ENCODE assay signal across 11 cellular contexts in the genomic region with DNA sequence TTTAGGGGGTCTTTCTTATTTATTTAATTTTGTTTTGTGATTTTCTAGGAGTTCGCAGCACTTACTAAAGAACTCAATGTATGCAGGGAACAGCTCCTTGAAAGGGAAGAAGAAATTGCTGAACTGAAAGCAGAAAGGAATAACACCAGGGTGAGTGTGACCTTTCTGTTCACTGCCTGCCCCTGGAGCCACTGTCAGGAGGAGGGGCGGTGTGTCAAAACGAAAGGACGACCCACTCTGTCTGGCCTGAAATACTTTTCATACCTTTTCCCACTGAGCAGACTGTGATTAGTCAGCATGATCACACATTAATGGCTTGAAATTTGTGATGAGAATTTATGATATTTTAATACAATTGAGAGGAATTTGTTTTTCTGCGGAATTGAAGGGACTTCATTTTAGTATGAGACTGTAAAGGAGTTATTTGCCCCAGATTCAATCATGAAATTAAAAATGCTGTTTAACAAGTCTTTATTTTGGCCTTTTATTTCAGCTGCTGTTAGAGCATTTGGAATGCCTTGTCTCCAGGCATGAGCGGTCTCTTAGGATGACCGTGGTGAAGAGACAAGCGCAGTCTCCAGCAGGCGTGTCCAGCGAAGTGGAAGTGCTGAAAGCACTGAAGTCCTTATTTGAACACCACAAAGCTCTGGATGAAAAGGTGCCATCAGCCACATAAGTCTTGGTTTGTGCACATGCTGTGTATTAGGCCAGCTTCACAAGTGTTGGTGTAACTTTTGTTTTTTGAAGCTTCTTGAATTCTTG. TPM values are rescaled to one million over a fixed set of nuclear protein-coding genes. Genes with fewer than 3 reads are reported as not detected.
DNase-seq lines count a peak whose midpoint lies in the region; ATAC-seq, FAIRE-seq and TF ChIP-seq lines count a peak whose summit lies in the region.
"Had no signal": no experiment of that assay in that cellular context is flagged by ENCODE, and none has a peak within 500 bp of the region (broad histone marks: within the 10 kb centered on the region; RNA-seq: fewer than 3 reads in every experiment).

No MANE protein-coding gene starts in this region.

- peaks cover 4 to 26% of the 10 kb centered on the region in 2 experiments for H3K36me3 ChIP-seq in GM12878 (ENCODE audit: control insufficient read depth in 2 of 2, insufficient read depth in 2 of 2, low read length in 1 of 2)

- H3K27me3 ChIP-seq in GM12878 (replicated peaks in 1 of 2; ENCODE audit: control insufficient read depth in 2 of 2, insufficient read depth in 2 of 2, low read length in 1 of 2) = no peaks in the 10 kb centered on the region
- H3K27me3 ChIP-seq: right atrium auricular region had no signal

- CTCF ChIA-PET in GM12878 (lab: Yijun Ruan, JAX) = no interaction called here
- CTCF ChIA-PET in activated naive CD4-positive, alpha-beta T cell treated with anti-CD3 and anti-CD28 coated beads, Interleukin-2, amount 10 ng/mL, durations not matched to agents 7 days and 5 days (lab: Charles Lee) = no interaction called here

- TF ChIP-seq EP300 in GM12878 (IDR thresholded peaks at IDR 0.05; ENCODE audit: borderline replicate concordance in 1 of 2, control insufficient read depth in 1 of 2, low read depth in 2 of 2, low read length in 2 of 2) = peak; percentile 37 to 52; a peak in 1 of 4 replicates

- H3K9ac ChIP-seq in GM12878 (ENCODE audit: control insufficient read depth, insufficient read depth, low read length) = no peak overlapping the region

- no peaks in the 10 kb centered on the region for H3K27me3 Mint-ChIP-seq in activated naive CD4-positive, alpha-beta T cell treated with anti-CD3 and anti-CD28 coated beads, Interleukin-2, amount 10 ng/mL, durations not matched to agents 7 days and 5 days

- 46% methylated on average over 10 of the region's 10 CpGs for WGBS in GM12878 (ENCODE audit: insufficient coverage, insufficient replicate concordance, low lambda C conversion rate, missing lambda C conversion rate)

- no peaks in the 10 kb centered on the region for H4K20me1 ChIP-seq in GM12878 (ENCODE audit: control insufficient read depth, insufficient read depth)

- FAIRE-seq in GM12892 (lab: Jason Lieb, UNC) (peak; percentile 77), GM12878 (lab: Jason Lieb, UNC) (peak; percentile 89)

- POLR2A ChIA-PET in GM12878 (lab: Charles Lee) = no interaction called here

- no peaks in the 10 kb centered on the region for H3K4me1 Mint-ChIP-seq in activated naive CD4-positive, alpha-beta T cell treated with anti-CD3 and anti-CD28 coated beads, Interleukin-2, amount 10 ng/mL, durations not matched to agents 7 days and 5 days

- intact Hi-C loops in GM12878 (cut with micrococcal nuclease; ENCODE audit: unreplicated experiment) = loop anchor here (10.0 kb wide), 1 partner anchor 120 kb away; a partner anchor contains a TSS

- TF ChIP-seq POLR2A in GM12892 (IDR thresholded peaks at IDR 0.05; ENCODE audit: low read depth, low read length) = no peak
- no peak for TF ChIP-seq POLR2A in GM12878 (IDR thresholded peaks at IDR 0.05; ENCODE audit: low read depth, low read length)

- ATAC-seq in GM21619 (IDR thresholded peaks at IDR 0.05; ENCODE audit: unreplicated experiment) (peak; percentile 70), GM12878 (peak; percentile 98), GM21423 (IDR thresholded peaks at IDR 0.05; ENCODE audit: unreplicated experiment) (no peak)

- RAD21 ChIA-PET in GM12878 (lab: Charles Lee; ENCODE audit: unreplicated experiment) = no interaction called here

- no peak for TF ChIP-seq RAD21 in GM12878 (IDR thresholded peaks at IDR 0.05; ENCODE audit: insufficient read depth, low read depth, low read length)

- H3K9me3 Mint-ChIP-seq in activated naive CD4-positive, alpha-beta T cell treated with anti-CD3 and anti-CD28 coated beads, Interleukin-2, amount 10 ng/mL, durations not matched to agents 7 days and 5 days = no peaks in the 10 kb centered on the region

- H3K4me1 ChIP-seq in GM12878 (ENCODE audit: control insufficient read depth, insufficient read depth, low read length) = peaks cover 25% of the 10 kb centered on the region
- H3K4me1 ChIP-seq: right atrium auricular region had no signal

- H3K9me3 ChIP-seq in GM12878 (replicated peaks; ENCODE audit: control insufficient read depth, insufficient read depth, low read length) = no peaks in the 10 kb centered on the region; the same call in 2 of the 3 replicates
- H3K9me3 ChIP-seq: right atrium auricular region had no signal

- no peak for TF ChIP-seq CTCF in GM12878 (IDR thresholded peaks at IDR 0.05 in 2 of 3, conservative IDR thresholded peaks at IDR 0.05 in 1 of 3; ENCODE audit: control insufficient read depth in 2 of 3, extremely low read depth in 1 of 3, insufficient read depth in 1 of 3, low read depth in 3 of 3, low read length in 3 of 3)

- H3K27ac Mint-ChIP-seq in activated naive CD4-positive, alpha-beta T cell treated with anti-CD3 and anti-CD28 coated beads, Interleukin-2, amount 10 ng/mL, durations not matched to agents 7 days and 5 days = no peak overlapping the region

- no peak overlapping the region for H3K4me3 Mint-ChIP-seq in activated naive CD4-positive, alpha-beta T cell treated with anti-CD3 and anti-CD28 coated beads, Interleukin-2, amount 10 ng/mL, durations not matched to agents 7 days and 5 days

- no TSS peak for BruUV-seq in GM12878 (replicated peaks; lab: Mats Ljungman, UMichigan)

- no peak overlapping the region for H3K4me3 ChIP-seq in GM12878
- H3K4me3 ChIP-seq: right atrium auricular region had no signal

- H3K4me2 ChIP-seq in GM12878 (ENCODE audit: control insufficient read depth, insufficient read depth) = peak overlapping the region; percentile 72

- H3K36me3 Mint-ChIP-seq in activated naive CD4-positive, alpha-beta T cell treated with anti-CD3 and anti-CD28 coated beads, Interleukin-2, amount 10 ng/mL, durations not matched to agents 7 days and 5 days = peaks cover 19% of the 10 kb centered on the region

- in situ Hi-C loops in GM12878 (cut with MboI) = no loop called here

- peak; percentile 55 for DNase-seq in GM12892 (ENCODE audit: insufficient read length)
- peak; percentile 33 for DNase-seq in GM12878 (ENCODE audit: low read depth, low spot score)
- DNase-seq in pons (ENCODE audit: low spot score) = peak; percentile 29
- no peak for DNase-seq in NCI-H146 (lab: John Stamatoyannopoulos, UW)
- DNase-seq in NCI-H2196 treated with DMSO at 0.1 percent for 48 hours (lab: John Stamatoyannopoulos, UW; ENCODE audit: unreplicated experiment) = no peak
- DNase-seq in activated naive CD4-positive, alpha-beta T cell treated with anti-CD3 and anti-CD28 coated beads, Interleukin-2, amount 10 ng/mL, durations not matched to agents 7 days and 5 days = no peak
- DNase-seq: DND-41, islet precursor cell had no signal

- no peaks in the 10 kb centered on the region; the same call in 1 of the 2 replicates for H3K79me2 ChIP-seq in GM12878 (ENCODE audit: control insufficient read depth, insufficient read depth, low read length)

- H3K27ac ChIP-seq in GM12878 (ENCODE audit: control insufficient read depth, insufficient read depth) = peak overlapping the region; percentile 56
- H3K27ac ChIP-seq: right atrium auricular region had no signal

- H2AFZ ChIP-seq in GM12878 (ENCODE audit: control insufficient read depth, low read depth, low read length) = no peak overlapping the region

- SMC1A ChIA-PET in GM12878 (lab: Charles Lee; ENCODE audit: uncharacterized antibody, unreplicated experiment) = interaction anchor here (1.2 to 1.8 kb wide), 2 partner anchors 12 to 13 kb away, joined by 3 to 4 read pairs; no protein-coding TSS in a partner anchor

TF ChIP-seq in GM12878, 131 proteins besides CTCF, POLR2A, EP300 and RAD21 (continues in another document):
- TF ChIP-seq, protein P1, sequence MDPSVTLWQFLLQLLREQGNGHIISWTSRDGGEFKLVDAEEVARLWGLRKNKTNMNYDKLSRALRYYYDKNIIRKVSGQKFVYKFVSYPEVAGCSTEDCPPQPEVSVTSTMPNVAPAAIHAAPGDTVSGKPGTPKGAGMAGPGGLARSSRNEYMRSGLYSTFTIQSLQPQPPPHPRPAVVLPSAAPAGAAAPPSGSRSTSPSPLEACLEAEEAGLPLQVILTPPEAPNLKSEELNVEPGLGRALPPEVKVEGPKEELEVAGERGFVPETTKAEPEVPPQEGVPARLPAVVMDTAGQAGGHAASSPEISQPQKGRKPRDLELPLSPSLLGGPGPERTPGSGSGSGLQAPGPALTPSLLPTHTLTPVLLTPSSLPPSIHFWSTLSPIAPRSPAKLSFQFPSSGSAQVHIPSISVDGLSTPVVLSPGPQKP (IDR thresholded peaks at IDR 0.05; ENCODE audit: low read depth, low read length) = no peak
- TF ChIP-seq YY1 (IDR thresholded peaks at IDR 0.05; ENCODE audit: low read depth, low read length) (no peak), TCF7 (IDR thresholded peaks at IDR 0.05; ENCODE audit: borderline replicate concordance) (no peak), BMI1 (IDR thresholded peaks at IDR 0.05; ENCODE audit: borderline replicate concordance) (no peak), ZNF622 (IDR thresholded peaks at IDR 0.05) (no peak)

RNA-seq across cellular contexts. Expression of a gene that starts 54.0 kb away (rescaled TPM):
- polyA plus RNA-seq in GM12892 (2012; ENCODE audit: missing spikeins) = 15.3 TPM
- 109 and 122 TPM in 2 replicates for total RNA-seq in GM12878 (2013; cell fraction: nucleolus; rRNA removed)
- total RNA-seq in GM12878 (2014; rRNA removed) (15.0 and 15.5 TPM in 2 replicates), GM12878 (2014; rRNA removed; fragmentation: Illumina TruSeq; extraction: Trizol) (14.6 and 16.6 TPM in 2 replicates), GM12878 (2021) (19.1 and 22.1 TPM in 2 replicates)
- 8.5 TPM for polyA plus RNA-seq in GM12878 (2011; ENCODE audit: low read depth)
- polyA plus RNA-seq in GM12878 (2011; rRNA removed) (21.3 and 26.2 TPM in 2 replicates), GM12878 (2014; fragmentation: Illumina TruSeq; extraction: Trizol) (14.4 and 16.0 TPM in 2 replicates), GM12878 (2014; fragmentation: Nextera tagmentation; extraction: Ambion mirVana) (1 to 10 TPM; 5.2 to 7.1 TPM), GM12878 (2014; rRNA removed) (14.7 and 18.1 TPM in 2 replicates), GM12878 (2016; fragmentation: Nextera tagmentation; extraction: Ambion mirVana) (10 to 100 TPM in 1 of 2 experiments, 1 to 10 TPM in 1; 9.4 to 15.6 TPM)
- 23.9 and 32.9 TPM in 2 replicates for polyA plus RNA-seq in GM12878 (2011; cell fraction: cytosol; rRNA removed)
- 35.6 and 49.3 TPM in 2 replicates for polyA plus RNA-seq in GM12878 (2011; cell fraction: nucleus; rRNA removed)
- polyA plus RNA-seq in GM12878 (2012) = 10.9 and 11.6 TPM in 2 replicates
- 60.8 and 74.8 TPM in 2 replicates for polyA minus RNA-seq in GM12878 (2011; rRNA and poly(A)+ RNA removed)
- 14.0 and 17.1 TPM in 2 replicates for polyA minus RNA-seq in GM12878 (2011; cell fraction: cytosol; rRNA and poly(A)+ RNA removed)
- polyA minus RNA-seq in GM12878 (2011; cell fraction: nucleus; rRNA and poly(A)+ RNA removed) = 34.1 and 73.5 TPM in 2 replicates

Comparison
In these comparisons a context has a peak if more than half of its experiments do, and no peak if none do; other contexts are left out.
1. DNase-seq: peak in GM12892 (single experiment), GM12878 (single experiment) and pons (single experiment); none in NCI-H146 (single experiment), NCI-H2196 treated with DMSO at 0.1 percent for 48 hours (single experiment) and activated naive CD4-positive, alpha-beta T cell treated with anti-CD3 and anti-CD28 coated beads, Interleukin-2, amount 10 ng/mL, durations not matched to agents 7 days and 5 days (single experiment).